In genomic region chr2:169080250-169081035, GRCh38 we compare ENCODE assay signal across 8 cellular contexts. TPM values are rescaled to one million over a fixed set of nuclear protein-coding genes. Genes with fewer than 3 reads are reported as not detected.
DNase-seq lines count a peak whose midpoint lies in the region; ATAC-seq lines count a peak whose summit lies in the region.

No MANE protein-coding gene starts in this region.

- no peaks in the 10 kb centered on the region for H3K27me3 Mint-ChIP-seq in naive B cell

- peak overlapping the region in 3 of 6 donors; percentile 31 to 39 (median 36) for H3K27ac Mint-ChIP-seq in naive B cell

- ATAC-seq in GM19023 (IDR thresholded peaks at IDR 0.05; ENCODE audit: unreplicated experiment) (peak; percentile 81), HG02852 (IDR thresholded peaks at IDR 0.05; ENCODE audit: unreplicated experiment) (peak; percentile 48), naive B cell (ENCODE audit: low read depth in 2 of 2) (peak; percentile 90 to 93)

- H3K4me3 Mint-ChIP-seq in naive B cell: no peak overlapping the region

- peaks cover 8 to 28% (median 19%) of the 10 kb centered on the region in 3 donors for H3K4me1 Mint-ChIP-seq in naive B cell

- DNase-seq in NCI-H2029 (lab: John Stamatoyannopoulos, UW) (peak; percentile 68), naive B cell (peak; percentile 25), NCI-H82 treated with DMSO at 0.1 percent for 48 hours (lab: John Stamatoyannopoulos, UW; ENCODE audit: unreplicated experiment) (no peak), DMS 273 (lab: John Stamatoyannopoulos, UW; ENCODE audit: unreplicated experiment) (no peak), HuH-7 (ENCODE audit: low spot score) (no peak), D341Med (ENCODE audit: low spot score) (no peak)

- no peaks in the 10 kb centered on the region for H3K36me3 Mint-ChIP-seq in naive B cell

- H3K9me3 Mint-ChIP-seq in naive B cell: peaks cover 0 to 8% (median 0%) of the 10 kb centered on the region in 7 donors

RNA-seq across cellular contexts. Expression of gene DHRS9, which starts 11.1 kb away (rescaled TPM):
- 1 to 10 TPM in 2 of 6 donors, not detected in 4; 1.3 to 2.0 TPM for polyA plus RNA-seq in naive B cell (ENCODE audit: low read depth in 6 of 6)

RNA-seq across cellular contexts. Expression of gene ABCB11, which starts 49.3 kb away (rescaled TPM):
- polyA plus RNA-seq in naive B cell (ENCODE audit: low read depth in 6 of 6): under 1 TPM in 1 of 6 donors, not detected in 5; 0.04 TPM

Comparison
In these comparisons a context has a peak if more than half of its experiments do, and no peak if none do; other contexts are left out.
1. DNase-seq: peak in NCI-H2029 (single experiment) and naive B cell (single experiment); none in NCI-H82 treated with DMSO at 0.1 percent for 48 hours (single experiment), DMS 273 (single experiment), HuH-7 (single experiment) and D341Med (single experiment).
2. Peak in every context shown above with its lines, with median percentiles within 50 percentile points of each other: ATAC-seq.